9 cellular contexts compared by ENCODE assay signal in genomic region chr17:36182176-36183000, GRCh38. TPM values are rescaled to one million over a fixed set of nuclear protein-coding genes. Genes with fewer than 3 reads are reported as not detected.
A peak's percentile ranks its signal among the peaks of the same experiment; 100 is the strongest.
DNase-seq lines count a peak whose midpoint lies in the region; ATAC-seq, FAIRE-seq and TF ChIP-seq lines count a peak whose summit lies in the region.
"Had no signal": no experiment of that assay in that cellular context is flagged by ENCODE, and none has a peak within 500 bp of the region (broad histone marks: within the 10 kb centered on the region; RNA-seq: fewer than 3 reads in every experiment).

No MANE protein-coding gene starts in this region.

- TF ChIP-seq EP300 in HepG2 (IDR thresholded peaks at IDR 0.05; ENCODE audit: low read depth in 2 of 2, low read length in 2 of 2) (no peak), HepG2 (CRISPR knock-in tag; IDR thresholded peaks at IDR 0.05; ENCODE audit: borderline replicate concordance) (no peak), stomach (IDR thresholded peaks at IDR 0.05) (no peak)

- DNase-seq in mammary epithelial cell = no peak
- DNase-seq in HepG2 (ENCODE audit: low spot score) = no peak
- no peak for DNase-seq in stomach
- DNase-seq in activated CD4-positive, CD25-positive, alpha-beta regulatory T cell treated with anti-CD3 and anti-CD28 coated beads, Interleukin-2, amount 50 U/mL, for 72 hours = no peak
- no peak for DNase-seq in effector CD8-positive, alpha-beta T cell (lab: John Stamatoyannopoulos, UW)
- DNase-seq in H4 (ENCODE audit: low spot score) = no peak

- H4K20me1 ChIP-seq in mammary epithelial cell (ENCODE audit: insufficient read depth, low read length) (no peaks in the 10 kb centered on the region), HepG2 (ENCODE audit: insufficient read depth, low read length) (no peaks in the 10 kb centered on the region)

- TF ChIP-seq CTCF in mammary epithelial cell (conservative IDR thresholded peaks at IDR 0.05 in 1 of 2, IDR thresholded peaks at IDR 0.05 in 1 of 2; ENCODE audit: extremely low read depth in 1 of 2, insufficient read depth in 1 of 2, low read depth in 1 of 2, low read length in 2 of 2) (no peak), HepG2 (CRISPR knock-in tag; IDR thresholded peaks at IDR 0.05) (no peak), stomach (IDR thresholded peaks at IDR 0.05) (no peak)

- no peaks in the 10 kb centered on the region for H3K36me3 ChIP-seq in mammary epithelial cell (ENCODE audit: insufficient read depth, low read length)
- no peaks in the 10 kb centered on the region for H3K36me3 ChIP-seq in HepG2 (replicated peaks in 1 of 2; ENCODE audit: control insufficient read depth in 1 of 2, insufficient read depth in 2 of 2, low read length in 2 of 2)
- no peaks in the 10 kb centered on the region for H3K36me3 ChIP-seq in stomach

- no peak for FAIRE-seq in HepG2 (lab: Jason Lieb, UNC)

- H3K79me2 ChIP-seq in mammary epithelial cell (ENCODE audit: insufficient read depth, low read length) = no peaks in the 10 kb centered on the region
- H3K79me2 ChIP-seq in HepG2 (ENCODE audit: insufficient read depth, low read length) = no peaks in the 10 kb centered on the region

- BruUV-seq in mammary epithelial cell (replicated peaks; lab: Mats Ljungman, UMichigan) = no TSS peak
- BruUV-seq in HepG2 (replicated peaks; lab: Mats Ljungman, UMichigan) = no TSS peak

- peak; percentile 1 for ATAC-seq in HG02610 (IDR thresholded peaks at IDR 0.05; ENCODE audit: unreplicated experiment)
- ATAC-seq in HepG2 = peak; percentile 17
- ATAC-seq in GM21447 (IDR thresholded peaks at IDR 0.05; ENCODE audit: unreplicated experiment) = no peak

- TF ChIP-seq RAD21 in HepG2 (CRISPR knock-in tag; IDR thresholded peaks at IDR 0.05) = no peak

- H3K9ac ChIP-seq in mammary epithelial cell (ENCODE audit: insufficient read depth, low read length) = no peak overlapping the region
- no peak overlapping the region for H3K9ac ChIP-seq in HepG2 (ENCODE audit: insufficient read depth, low read depth, low read length)

- H3K4me3 ChIP-seq in mammary epithelial cell (replicated peaks in 1 of 3; ENCODE audit: insufficient read depth in 1 of 3, low read depth in 2 of 3, low read length in 3 of 3) (peak overlapping the region; percentile 48 to 59 (median 49)), HepG2 (replicated peaks in 1 of 3; ENCODE audit: insufficient read depth in 1 of 3, low read depth in 2 of 3, low read length in 3 of 3) (peak overlapping the region; percentile 19 to 68 (median 54); a peak in 4 of 6 replicates), stomach (peak overlapping the region; percentile 51 to 74 (median 64))

- TF ChIP-seq POLR2A in HepG2 (IDR thresholded peaks at IDR 0.05; ENCODE audit: insufficient read depth in 1 of 2, low read depth in 2 of 2, low read length in 2 of 2) = no peak
- TF ChIP-seq POLR2A in stomach (IDR thresholded peaks at IDR 0.05) = no peak

- H3K4me1 ChIP-seq in mammary epithelial cell (ENCODE audit: insufficient read depth, low read length) (peaks cover 6% of the 10 kb centered on the region), HepG2 (ENCODE audit: insufficient read depth, low read length) (no peaks in the 10 kb centered on the region), stomach (peaks cover 14 to 27% (median 22%) of the 10 kb centered on the region in 4 donors)

- in situ Hi-C loops in mammary epithelial cell (cut with MboI; ENCODE audit: low sequenced_read_pairs in 2 of 2) (loop anchor here in 1 of 2 donors (25.0 kb wide), 1 partner anchor 305 kb away; the partner anchor contains the start of gene ZNHIT3), HepG2 (cut with HindIII; ENCODE audit: extremely low pct_ligation_motif_present, low pct_unique_long_range_greater_than_20kb) (no loop called here)

- WGBS in mammary epithelial cell (ENCODE audit: low coverage, missing lambda C conversion rate) = 39% methylated on average over 27 of the region's 48 CpGs
- WGBS in HepG2 (ENCODE audit: low lambda C conversion rate) = 43% methylated on average over 48 of the region's 48 CpGs
- WGBS in stomach, 5 donors = 24 to 32% (median 27%) methylated on average over 48 of the region's 48 CpGs

- intact Hi-C loops in mammary epithelial cell (cut with micrococcal nuclease) (no loop called here), HepG2 (cut with micrococcal nuclease; ENCODE audit: unreplicated experiment) (no loop called here), stomach (cut with DNase I; ENCODE audit: low total_unique reads) (no loop called here)

- POLR2A ChIA-PET in HepG2 (lab: Yijun Ruan, JAX) = no interaction called here

- peak overlapping the region; percentile 83 for H2AFZ ChIP-seq in mammary epithelial cell (ENCODE audit: low read depth, low read length)
- H2AFZ ChIP-seq in HepG2 (ENCODE audit: low read length) = no peak overlapping the region

- no peaks in the 10 kb centered on the region for H3K9me3 ChIP-seq in mammary epithelial cell (replicated peaks; ENCODE audit: insufficient read depth, low read length)
- no peaks in the 10 kb centered on the region for H3K9me3 ChIP-seq in HepG2 (ENCODE audit: low read length)
- H3K9me3 ChIP-seq in stomach = no peaks in the 10 kb centered on the region

- H3K4me2 ChIP-seq in mammary epithelial cell (ENCODE audit: insufficient read depth, low read depth, low read length) (peak overlapping the region; percentile 96), HepG2 (ENCODE audit: low read depth, low read length) (peak overlapping the region; percentile 61)

- H3K27me3 ChIP-seq in mammary epithelial cell (ENCODE audit: insufficient read depth, low read length) = no peaks in the 10 kb centered on the region
- peaks cover 21 to 39% of the 10 kb centered on the region in 2 experiments for H3K27me3 ChIP-seq in HepG2 (ENCODE audit: control insufficient read depth in 1 of 2, insufficient read depth in 2 of 2, low read length in 2 of 2)
- H3K27me3 ChIP-seq in stomach = peaks cover 0 to 38% (median 0%) of the 10 kb centered on the region in 3 donors

- H3K27ac ChIP-seq in mammary epithelial cell (ENCODE audit: insufficient read depth, low read depth, low read length) = no peak overlapping the region
- no peak overlapping the region for H3K27ac ChIP-seq in HepG2 (ENCODE audit: extremely low read length, insufficient read depth, low read length)
- H3K27ac ChIP-seq in stomach = peak overlapping the region in 4 of 5 donors; percentile 62 to 87 (median 69)
- H3K27ac ChIP-seq: epithelial cell of prostate had no signal

- dilution Hi-C loops in mammary epithelial cell (cut with HindIII; ENCODE audit: low sequenced_read_pairs) = no loop called here

- CTCF ChIA-PET in mammary epithelial cell (lab: Charles Lee; ENCODE audit: low non-redundant PET) (no interaction called here), HepG2 (lab: Yijun Ruan, JAX; ENCODE audit: low intra/inter-chr PET ratio, low total read pairs) (no interaction called here)

RNA-seq across cellular contexts. Expression of gene TBC1D3B, which starts 6.0 kb away (rescaled TPM):
- 1 to 10 TPM in 1 of 2 donors, under 1 TPM in 1; 0.50 to 9.5 TPM for total RNA-seq in mammary epithelial cell
- polyA plus RNA-seq in mammary epithelial cell = 0.79 TPM
- not detected for polyA minus RNA-seq in mammary epithelial cell
- total RNA-seq in HepG2 (2016; rRNA removed; fragmentation: Illumina TruSeq; extraction: Trizol) = 1.8 TPM in 1 of 2 replicates, not detected in the other
- total RNA-seq in HepG2 (2016; cell fraction: cytosol; rRNA removed; fragmentation: Illumina TruSeq; extraction: Trizol; ENCODE audit: low read depth) = 1.4 TPM in 1 of 2 replicates, not detected in the other
- 1.8 TPM in 1 of 2 replicates, not detected in the other for total RNA-seq in HepG2 (2016; cell fraction: insoluble cytoplasmic fraction; rRNA removed; fragmentation: Illumina TruSeq; extraction: Trizol)
- 0.74 and 1.3 TPM in 2 replicates for total RNA-seq in HepG2 (2016; cell fraction: membrane; rRNA removed; fragmentation: Illumina TruSeq; extraction: Trizol)
- total RNA-seq in HepG2 (2016; cell fraction: nucleus; rRNA removed; fragmentation: Illumina TruSeq; extraction: Trizol) = 5.9 and 6.1 TPM in 2 replicates
- 1.1 and 2.1 TPM in 2 replicates for polyA plus RNA-seq in HepG2 (2011; rRNA removed)
- polyA plus RNA-seq in HepG2 (2011; cell fraction: cytosol; rRNA removed) = 0.46 and 0.52 TPM in 2 replicates
- polyA plus RNA-seq in HepG2 (2011; cell fraction: nucleus; rRNA removed) = 12.8 and 13.4 TPM in 2 replicates
- polyA plus RNA-seq in HepG2 (2012) = 2.5 and 2.6 TPM in 2 replicates
- polyA plus RNA-seq in HepG2 (2016; cell fraction: cytosol; fragmentation: Illumina TruSeq; extraction: Trizol; ENCODE audit: low read depth) = not detected in 2 replicates
- 0.50 TPM in 1 of 2 replicates, not detected in the other for polyA plus RNA-seq in HepG2 (2016; cell fraction: insoluble cytoplasmic fraction; fragmentation: Illumina TruSeq; extraction: Trizol; ENCODE audit: low read depth)
- not detected in 2 replicates for polyA plus RNA-seq in HepG2 (2016; cell fraction: membrane; fragmentation: Illumina TruSeq; extraction: Trizol; ENCODE audit: low read depth)
- 12.6 and 14.8 TPM in 2 replicates for polyA plus RNA-seq in HepG2 (2016; cell fraction: nucleus; fragmentation: Illumina TruSeq; extraction: Trizol; ENCODE audit: insufficient read depth, low read depth)
- 0.42 and 1.9 TPM in 2 replicates for polyA minus RNA-seq in HepG2 (2011; rRNA and poly(A)+ RNA removed; ENCODE audit: low replicate concordance)
- not detected in 2 replicates for polyA minus RNA-seq in HepG2 (2011; cell fraction: cytosol; rRNA and poly(A)+ RNA removed)
- 3.9 and 5.9 TPM in 2 replicates for polyA minus RNA-seq in HepG2 (2011; cell fraction: nucleus; rRNA and poly(A)+ RNA removed)
- total RNA-seq in stomach = 1 to 10 TPM in 2 of 5 donors, not detected in 3; 1.5 to 1.7 TPM
- 1 to 10 TPM in 1 of 3 donors, under 1 TPM in 1, not detected in 1; 0.81 to 4.6 TPM for polyA plus RNA-seq in stomach
- 0.39 TPM in 1 of 2 replicates, not detected in the other for total RNA-seq in H4 (2014; rRNA removed; shearing (Covaris generic))

RNA-seq across cellular contexts. Expression of gene CCL3L1, which starts 14.2 kb away (rescaled TPM):
- total RNA-seq in mammary epithelial cell (not detected), HepG2 (2016; rRNA removed; fragmentation: Illumina TruSeq; extraction: Trizol) (not detected in 2 replicates), stomach (10 to 100 TPM in 1 of 5 donors, not detected in 4; 34.4 TPM)
- polyA plus RNA-seq in mammary epithelial cell (not detected), HepG2 (2011; rRNA removed) (not detected in 2 replicates), stomach (1 to 10 TPM in 2 of 3 donors, under 1 TPM in 1; 0.30 to 2.7 (median 1.2) TPM)
- polyA minus RNA-seq in mammary epithelial cell = not detected
- not detected in 2 replicates for total RNA-seq in HepG2 (2016; cell fraction: cytosol; rRNA removed; fragmentation: Illumina TruSeq; extraction: Trizol; ENCODE audit: low read depth)
- not detected in 2 replicates for total RNA-seq in HepG2 (2016; cell fraction: insoluble cytoplasmic fraction; rRNA removed; fragmentation: Illumina TruSeq; extraction: Trizol)
- total RNA-seq in HepG2 (2016; cell fraction: membrane; rRNA removed; fragmentation: Illumina TruSeq; extraction: Trizol) = not detected in 2 replicates
- not detected in 2 replicates for total RNA-seq in HepG2 (2016; cell fraction: nucleus; rRNA removed; fragmentation: Illumina TruSeq; extraction: Trizol)
- polyA plus RNA-seq in HepG2 (2011; cell fraction: cytosol; rRNA removed) = not detected in 2 replicates
- not detected in 2 replicates for polyA plus RNA-seq in HepG2 (2011; cell fraction: nucleus; rRNA removed)
- polyA plus RNA-seq in HepG2 (2012) = not detected in 2 replicates
- not detected in 2 replicates for polyA plus RNA-seq in HepG2 (2016; cell fraction: cytosol; fragmentation: Illumina TruSeq; extraction: Trizol; ENCODE audit: low read depth)
- not detected in 2 replicates for polyA plus RNA-seq in HepG2 (2016; cell fraction: insoluble cytoplasmic fraction; fragmentation: Illumina TruSeq; extraction: Trizol; ENCODE audit: low read depth)
- not detected in 2 replicates for polyA plus RNA-seq in HepG2 (2016; cell fraction: membrane; fragmentation: Illumina TruSeq; extraction: Trizol; ENCODE audit: low read depth)
- not detected in 2 replicates for polyA plus RNA-seq in HepG2 (2016; cell fraction: nucleus; fragmentation: Illumina TruSeq; extraction: Trizol; ENCODE audit: insufficient read depth, low read depth)
- 0.70 TPM in 1 of 2 replicates, not detected in the other for polyA minus RNA-seq in HepG2 (2011; rRNA and poly(A)+ RNA removed; ENCODE audit: low replicate concordance)
- not detected in 2 replicates for polyA minus RNA-seq in HepG2 (2011; cell fraction: cytosol; rRNA and poly(A)+ RNA removed)
- polyA minus RNA-seq in HepG2 (2011; cell fraction: nucleus; rRNA and poly(A)+ RNA removed) = not detected in 2 replicates
- total RNA-seq in H4 (2014; rRNA removed; shearing (Covaris generic)) = not detected in 2 replicates

RNA-seq across cellular contexts. Expression of gene CCL4L2, which starts 28.5 kb away (rescaled TPM):
- total RNA-seq in mammary epithelial cell = not detected
- polyA plus RNA-seq in mammary epithelial cell = not detected
- polyA minus RNA-seq in mammary epithelial cell = not detected
- total RNA-seq in HepG2 (2016; rRNA removed; fragmentation: Illumina TruSeq; extraction: Trizol) = not detected in 2 replicates
- not detected in 2 replicates for total RNA-seq in HepG2 (2016; cell fraction: cytosol; rRNA removed; fragmentation: Illumina TruSeq; extraction: Trizol; ENCODE audit: low read depth)
- not detected in 2 replicates for total RNA-seq in HepG2 (2016; cell fraction: insoluble cytoplasmic fraction; rRNA removed; fragmentation: Illumina TruSeq; extraction: Trizol)
- total RNA-seq in HepG2 (2016; cell fraction: membrane; rRNA removed; fragmentation: Illumina TruSeq; extraction: Trizol) = not detected in 2 replicates
- not detected in 2 replicates for total RNA-seq in HepG2 (2016; cell fraction: nucleus; rRNA removed; fragmentation: Illumina TruSeq; extraction: Trizol)
- polyA plus RNA-seq in HepG2 (2011; rRNA removed) = not detected in 2 replicates
- not detected in 2 replicates for polyA plus RNA-seq in HepG2 (2011; cell fraction: cytosol; rRNA removed)
- polyA plus RNA-seq in HepG2 (2011; cell fraction: nucleus; rRNA removed) = not detected in 2 replicates
- not detected in 2 replicates for polyA plus RNA-seq in HepG2 (2012)
- not detected in 2 replicates for polyA plus RNA-seq in HepG2 (2016; cell fraction: cytosol; fragmentation: Illumina TruSeq; extraction: Trizol; ENCODE audit: low read depth)
- not detected in 2 replicates for polyA plus RNA-seq in HepG2 (2016; cell fraction: insoluble cytoplasmic fraction; fragmentation: Illumina TruSeq; extraction: Trizol; ENCODE audit: low read depth)
- not detected in 2 replicates for polyA plus RNA-seq in HepG2 (2016; cell fraction: membrane; fragmentation: Illumina TruSeq; extraction: Trizol; ENCODE audit: low read depth)
- polyA plus RNA-seq in HepG2 (2016; cell fraction: nucleus; fragmentation: Illumina TruSeq; extraction: Trizol; ENCODE audit: insufficient read depth, low read depth) = not detected in 2 replicates
- polyA minus RNA-seq in HepG2 (2011; rRNA and poly(A)+ RNA removed; ENCODE audit: low replicate concordance) = not detected in 2 replicates
- polyA minus RNA-seq in HepG2 (2011; cell fraction: cytosol; rRNA and poly(A)+ RNA removed) = not detected in 2 replicates
- not detected in 2 replicates for polyA minus RNA-seq in HepG2 (2011; cell fraction: nucleus; rRNA and poly(A)+ RNA removed)
- total RNA-seq in stomach = under 1 TPM in 1 of 5 donors, not detected in 4; 0.73 TPM
- 1 to 10 TPM in 2 of 3 donors, under 1 TPM in 1; 0.25 to 4.3 (median 3.5) TPM for polyA plus RNA-seq in stomach
- not detected in 2 replicates for total RNA-seq in H4 (2014; rRNA removed; shearing (Covaris generic))

Comparison
In these comparisons a context has a peak if more than half of its experiments do, and no peak if none do; other contexts are left out.
1. H3K27ac ChIP-seq: peak in stomach (4 of 5); none in mammary epithelial cell (single experiment) and HepG2 (single experiment).
2. Peak in every context shown above with its lines, with median percentiles within 50 percentile points of each other: H3K4me3 ChIP-seq.